Comparison of ENCODE assay signal across 18 cellular contexts in genomic region chr1:97898948-97899347, GRCh38.
"Had no signal": no experiment of that assay in that cellular context is flagged by ENCODE, and none has a peak within 500 bp of the region (broad histone marks: within the 10 kb centered on the region; RNA-seq: fewer than 3 reads in every experiment).

No MANE protein-coding gene starts in this region.

- H3K27me3 ChIP-seq: body of pancreas, gastrocnemius medialis, heart left ventricle, thyroid gland had no signal

- H3K36me3 ChIP-seq: gastrocnemius medialis, heart left ventricle, thyroid gland had no signal

- H3K4me1 ChIP-seq: body of pancreas, parathyroid adenoma had no signal

- H3K27ac ChIP-seq: body of pancreas, coronary artery, gastrocnemius medialis, heart left ventricle, parathyroid adenoma, thyroid gland had no signal

- DNase-seq: activated B cell treated with CpG ODN at 0.5 μM for 24 hours; activated CD4-positive, alpha-beta T cell treated with anti-CD3 and anti-CD28 coated beads for 48 hours; activated CD8-positive, alpha-beta T cell treated with anti-CD3 and anti-CD28 coated beads for 36 hours; activated gamma-delta T cell; activated T-cell treated with anti-CD3 and anti-CD28 coated beads, Interleukin-2, amount 50 U/mL, for 48 hours; body of pancreas; effector CD4-positive, alpha-beta T cell; gastrocnemius medialis; heart left ventricle; left colon; naive B cell; T-helper 2 cell; thyroid gland had no signal

- H3K9me3 ChIP-seq: gastrocnemius medialis, thyroid gland had no signal

- H3K4me3 ChIP-seq: body of pancreas, coronary artery, gastrocnemius medialis, heart left ventricle, lung, thyroid gland had no signal

- ATAC-seq: activated CD8-positive, alpha-beta T cell treated with anti-CD3 and anti-CD28 coated beads for 36 hours; activated naive CD4-positive, alpha-beta T cell treated with anti-CD3 and anti-CD28 coated beads, Interleukin-2, amount 50 U/mL, for 72 hours; body of pancreas; gastrocnemius medialis; heart left ventricle; left colon; stimulated activated effector memory CD8-positive, alpha-beta T cell treated with anti-CD3 and anti-CD28 coated beads, Interleukin-12 subunit alpha, Interleukin-12 subunit beta, amount 100 ng/mL, for 72 hours had no signal
